ENCODE assay signal across 29 cellular contexts in the genomic region with DNA sequence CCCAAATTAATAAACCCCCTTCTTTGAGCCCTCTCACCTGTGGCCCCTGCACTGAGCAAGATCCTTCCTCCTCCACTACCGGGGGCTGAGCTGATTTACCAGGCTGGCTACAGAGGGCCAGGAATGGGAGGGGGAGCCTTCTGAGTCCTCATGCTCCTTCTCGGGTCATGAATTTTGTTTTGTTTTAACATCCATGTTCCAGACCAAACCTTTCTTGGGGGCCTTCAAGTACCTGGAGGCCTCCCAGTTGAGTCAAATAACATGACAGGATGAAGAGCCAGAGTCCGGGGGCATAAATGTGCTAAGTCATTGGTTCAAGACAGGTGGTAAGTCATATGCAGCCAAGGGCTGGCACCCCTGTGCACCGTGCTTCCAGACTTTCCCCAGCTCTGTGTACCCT.
"Had no signal": no experiment of that assay in that cellular context is flagged by ENCODE, and none has a peak within 500 bp of the region (broad histone marks: within the 10 kb centered on the region; RNA-seq: fewer than 3 reads in every experiment).

No MANE protein-coding gene starts in this region.

- H3K9me3 ChIP-seq: ascending aorta, breast epithelium, esophagus muscularis mucosa, gastrocnemius medialis had no signal

- DNase-seq: activated CD4-positive, alpha-beta memory T cell treated with anti-CD3 and anti-CD28 coated beads, Interleukin-2, amount 10 ng/mL, durations not matched to agents 7 days and 5 days; activated CD4-positive, alpha-beta T cell treated with anti-CD3 and anti-CD28 coated beads for 1 hour; activated CD4-positive, alpha-beta T cell treated with anti-CD3 and anti-CD28 coated beads for 4 hours; activated CD4-positive, alpha-beta T cell treated with anti-CD3 and anti-CD28 coated beads, Interleukin-2, amount 10 ng/mL, durations not matched to agents 7 days and 5 days; activated CD4-positive, alpha-beta T cell treated with anti-CD3 and anti-CD28 coated beads, Interleukin-2, amount 50 U/mL, for 4 hours; activated CD8-positive, alpha-beta memory T cell treated with anti-CD3 and anti-CD28 coated beads, Interleukin-2, amount 50 U/mL, for 48 hours; activated gamma-delta T cell; activated naive CD4-positive, alpha-beta T cell; activated naive CD4-positive, alpha-beta T cell treated with anti-CD3 and anti-CD28 coated beads, Interleukin-2, amount 10 ng/mL, durations not matched to agents 7 days and 5 days; activated naive CD8-positive, alpha-beta T cell treated with anti-CD3 and anti-CD28 coated beads, Interleukin-2, amount 10 ng/mL, durations not matched to agents 7 days and 5 days; activated T-cell treated with anti-CD3 and anti-CD28 coated beads for 4 hours; activated T-cell treated with anti-CD3 and anti-CD28 coated beads, Interleukin-2, amount 50 U/mL, for 24 hours; activated T-cell treated with anti-CD3 and anti-CD28 coated beads, Interleukin-2, amount 50 U/mL, for 72 hours; central memory CD4-positive, alpha-beta T cell; cerebellar nuclear complex; dorsolateral prefrontal cortex; effector memory CD4-positive, alpha-beta T cell; endodermal cell; erythroblast; foreskin keratinocyte; gastrocnemius medialis; glutamatergic neuron; T-helper 2 cell had no signal

- H3K36me3 ChIP-seq: ascending aorta, breast epithelium, cardiac muscle cell, esophagus muscularis mucosa, gastrocnemius medialis had no signal

- H3K4me1 ChIP-seq: ascending aorta, gastrocnemius medialis had no signal

- H3K27me3 ChIP-seq: ascending aorta, breast epithelium, cardiac muscle cell, esophagus muscularis mucosa, foreskin keratinocyte had no signal

- H3K4me3 ChIP-seq: ascending aorta, breast epithelium, cardiac muscle cell, coronary artery, dorsolateral prefrontal cortex, esophagus muscularis mucosa, gastrocnemius medialis had no signal

- H3K27ac ChIP-seq: ascending aorta, cardiac muscle cell, coronary artery, dorsolateral prefrontal cortex, foreskin keratinocyte, gastrocnemius medialis, VCaP had no signal
